Comparison of ENCODE assay signal across 1 cellular context in genomic region chr12:131621701-131622421, GRCh38.
TF ChIP-seq lines count a peak whose summit lies in the region.

No MANE protein-coding gene starts in this region.

TF ChIP-seq in GM23338, 12 proteins besides CTCF, POLR2A, EP300 and RAD21 (continued from another document):
- TF ChIP-seq ZNF462 (CRISPR knock-in tag; IDR thresholded peaks at IDR 0.05) (no peak), JUNB (IDR thresholded peaks at IDR 0.05; ENCODE audit: unreplicated experiment) (no peak), EZH2 (IDR thresholded peaks at IDR 0.05; ENCODE audit: low read depth, unreplicated experiment) (no peak), REST (IDR thresholded peaks at IDR 0.05; ENCODE audit: unreplicated experiment) (no peak), ZNF331 (CRISPR knock-in tag; IDR thresholded peaks at IDR 0.05; ENCODE audit: low read depth) (no peak), NANOG (IDR thresholded peaks at IDR 0.05; ENCODE audit: borderline replicate concordance) (no peak), STAT1 (IDR thresholded peaks at IDR 0.05; ENCODE audit: unreplicated experiment) (no peak)
